Comparison of ENCODE assay signal across 9 cellular contexts in genomic region chr5:147234825-147235635, GRCh38. TPM values are rescaled to one million over a fixed set of nuclear protein-coding genes. Genes with fewer than 3 reads are reported as not detected.
A peak's percentile ranks its signal among the peaks of the same experiment; 100 is the strongest.
DNase-seq lines count a peak whose midpoint lies in the region; ATAC-seq and TF ChIP-seq lines count a peak whose summit lies in the region.
"Had no signal": no experiment of that assay in that cellular context is flagged by ENCODE, and none has a peak within 500 bp of the region (broad histone marks: within the 10 kb centered on the region; RNA-seq: fewer than 3 reads in every experiment).

Gene STK32A (plus strand): TSS chr5:147235026. CDS start chr5:147239635, 4,609 bp downstream.

- no peak within 1 kb of the TSS for H3K23ac ChIP-seq in mesenchymal stem cell (ENCODE audit: low read length in 2 of 2)

- H3K4ac ChIP-seq in mesenchymal stem cell (ENCODE audit: low read depth in 1 of 2, low read length in 2 of 2) = no peak within 1 kb of the TSS

- H3F3A ChIP-seq in GM23248 (ENCODE audit: insufficient read depth) = no peaks in the 10 kb centered on the region

- no peak for TF ChIP-seq CTCF in type B pancreatic cell (conservative IDR thresholded peaks at IDR 0.05)
- TF ChIP-seq CTCF in GM10248 (IDR thresholded peaks at IDR 0.05; ENCODE audit: control extremely low read depth, extremely low read depth, low read depth, missing control alignments) = no peak

- H2BK5ac ChIP-seq in mesenchymal stem cell (ENCODE audit: low read depth, low read length, poor library complexity, severe bottlenecking) = no peak within 1 kb of the TSS

- H3K4me3 ChIP-seq in GM23248 = peak within 1 kb of the TSS; percentile 67
- H3K4me3 ChIP-seq in endocrine pancreas (ENCODE audit: control insufficient read depth, insufficient read depth, low read length) = peak within 1 kb of the TSS; percentile 86
- peak within 1 kb of the TSS; percentile 69 to 80 for H3K4me3 ChIP-seq in mesenchymal stem cell (ENCODE audit: insufficient read depth in 1 of 2, low read depth in 1 of 2, low read length in 2 of 2)

- CTCF ChIA-PET in GM10248 (lab: Yijun Ruan, JAX) = no interaction called here

- H3K36me3 ChIP-seq in GM23248 (ENCODE audit: low read depth) = no peaks in the 10 kb centered on the region
- H3K36me3 ChIP-seq in endocrine pancreas (ENCODE audit: control insufficient read depth, insufficient read depth, low read length) = no peaks in the 10 kb centered on the region
- H3K36me3 ChIP-seq in mesenchymal stem cell (ENCODE audit: control insufficient read depth in 1 of 2, insufficient read depth in 2 of 2, low read depth in 1 of 2, low read length in 2 of 2) = no peaks in the 10 kb centered on the region

- H2BK120ac ChIP-seq in mesenchymal stem cell (ENCODE audit: low read depth, low read length) = no peak within 1 kb of the TSS

- no peaks in the 10 kb centered on the region for H3K9me2 ChIP-seq in GM23248 (ENCODE audit: insufficient read depth)

- H2BK15ac ChIP-seq in mesenchymal stem cell (ENCODE audit: low read depth, poor library complexity, severe bottlenecking) = peak within 1 kb of the TSS; percentile 54

- H4K20me1 ChIP-seq in GM23248 (ENCODE audit: insufficient read depth) = no peaks in the 10 kb centered on the region

- peak within 1 kb of the TSS; percentile 84 for H3K4me3 Mint-ChIP-seq in type B pancreatic cell
- H3K4me3 Mint-ChIP-seq: IgD-negative memory B cell had no signal

- H2AK5ac ChIP-seq in mesenchymal stem cell (ENCODE audit: low read length, severe bottlenecking) = no peak within 1 kb of the TSS

- no peaks in the 10 kb centered on the region for H3K36me3 Mint-ChIP-seq in type B pancreatic cell
- H3K36me3 Mint-ChIP-seq: IgD-negative memory B cell had no signal

- no peaks in the 10 kb centered on the region for H3K79me2 ChIP-seq in GM23248 (ENCODE audit: insufficient read depth)

- no peaks in the 10 kb centered on the region for H3K79me1 ChIP-seq in mesenchymal stem cell (replicated peaks; ENCODE audit: low read length, poor library complexity, severe bottlenecking)

- H3K9me3 ChIP-seq in GM23248 (ENCODE audit: low read depth) (no peaks in the 10 kb centered on the region), endocrine pancreas (ENCODE audit: control insufficient read depth, low read length) (no peaks in the 10 kb centered on the region), mesenchymal stem cell (ENCODE audit: control insufficient read depth, low read length) (no peaks in the 10 kb centered on the region)

- no peaks in the 10 kb centered on the region for H3K4me1 Mint-ChIP-seq in type B pancreatic cell (ENCODE audit: unreplicated experiment)

- no peak within 1 kb of the TSS for H3K27ac ChIP-seq in GM23248
- H3K27ac ChIP-seq in mesenchymal stem cell (ENCODE audit: low read length, poor library complexity, severe bottlenecking) = no peak within 1 kb of the TSS

- POLR2A ChIA-PET in GM10248 (lab: Yijun Ruan, JAX) = no interaction called here

- H3K4me2 ChIP-seq in GM23248 (ENCODE audit: unreplicated experiment) = peak within 1 kb of the TSS; percentile 86
- H3K4me2 ChIP-seq in mesenchymal stem cell (ENCODE audit: low read length, poor library complexity, severe bottlenecking) = peak within 1 kb of the TSS; percentile 99

- H4K91ac ChIP-seq in mesenchymal stem cell (ENCODE audit: low read length) = no peak within 1 kb of the TSS

- no peaks in the 10 kb centered on the region for H3K9me3 Mint-ChIP-seq in type B pancreatic cell

- peaks cover 79% of the 10 kb centered on the region for H3K27me3 Mint-ChIP-seq in type B pancreatic cell

- H3K14ac ChIP-seq in mesenchymal stem cell (ENCODE audit: low read length in 2 of 2) = peak within 1 kb of the TSS in 1 of 2 experiments; percentile 67

- in situ Hi-C loops in GM23248 (cut with MboI) = no loop called here

- no peak within 1 kb of the TSS for H4K8ac ChIP-seq in mesenchymal stem cell (ENCODE audit: low read length)

- H3K4me1 ChIP-seq in GM23248 (ENCODE audit: insufficient read depth) (no peaks in the 10 kb centered on the region; the same call in none of the 2 replicates), endocrine pancreas (ENCODE audit: control insufficient read depth, insufficient read depth, low read length) (peaks cover 4% of the 10 kb centered on the region), mesenchymal stem cell (ENCODE audit: control insufficient read depth, insufficient read depth, low read depth, low read length) (peaks cover 4% of the 10 kb centered on the region)

- WGBS in GM23248 (ENCODE audit: low coverage in 1 of 2, low lambda C conversion rate in 2 of 2, missing lambda C conversion rate in 2 of 2), 2 experiments = 2 to 5% methylated on average over 25 to 27 of the region's 28 CpGs
- WGBS in mesenchymal stem cell = under 1% methylated on average over 26 of the region's 28 CpGs

- peak; percentile 37 for DNase-seq in GM23248
- DNase-seq in NCI-H748 (lab: John Stamatoyannopoulos, UW; ENCODE audit: unreplicated experiment) = peak; percentile 93
- DNase-seq in mesenchymal stem cell = peak; percentile 19
- peak; percentile 73 for DNase-seq in type B pancreatic cell (ENCODE audit: extremely low spot score, unreplicated experiment)
- DNase-seq in GM10248 (ENCODE audit: extremely low spot score) = no peak
- no peak for DNase-seq in hippocampal formation (lab: John Stamatoyannopoulos, UW)

- peak within 1 kb of the TSS in 1 of 2 experiments; percentile 18 for H2BK12ac ChIP-seq in mesenchymal stem cell (ENCODE audit: low read length in 2 of 2)

- H3K18ac ChIP-seq in mesenchymal stem cell (ENCODE audit: low read depth in 1 of 2, low read length in 2 of 2) = no peak within 1 kb of the TSS

- H3K27ac Mint-ChIP-seq in type B pancreatic cell = no peak within 1 kb of the TSS
- H3K27ac Mint-ChIP-seq: IgD-negative memory B cell had no signal

- ATAC-seq in GM21360 (IDR thresholded peaks at IDR 0.05; ENCODE audit: unreplicated experiment) = no peak

- H2AFZ ChIP-seq in GM23248 (peak within 1 kb of the TSS; percentile 71), mesenchymal stem cell (ENCODE audit: low read depth, low read length) (peak within 1 kb of the TSS; percentile 43)

- peaks cover 40% of the 10 kb centered on the region for H3K27me3 ChIP-seq in GM23248 (replicated peaks; ENCODE audit: insufficient read depth)
- H3K27me3 ChIP-seq in endocrine pancreas (ENCODE audit: control insufficient read depth, insufficient read depth, low read length) = peaks cover 4% of the 10 kb centered on the region
- H3K27me3 ChIP-seq in mesenchymal stem cell (ENCODE audit: control insufficient read depth in 1 of 2, insufficient read depth in 1 of 2, low read length in 2 of 2) = peaks cover 28 to 32% of the 10 kb centered on the region in 2 experiments

- no peak within 1 kb of the TSS for H3K9ac ChIP-seq in GM23248
- peak within 1 kb of the TSS; percentile 33 for H3K9ac ChIP-seq in endocrine pancreas (ENCODE audit: control insufficient read depth, insufficient read depth, low read length)
- H3K9ac ChIP-seq in mesenchymal stem cell (ENCODE audit: low read length) = peak within 1 kb of the TSS; percentile 70

RNA-seq across cellular contexts. Expression of gene STK32A, which starts in this region (rescaled TPM):
- 1.3 and 1.5 TPM in 2 replicates for total RNA-seq in GM23248 (2014; rRNA removed; shearing (Covaris generic))
- polyA plus RNA-seq in GM23248 (2016; fragmentation: Nextera tagmentation; extraction: Ambion mirVana) = 0.48 and 1.3 TPM in 2 replicates
- polyA plus RNA-seq in mesenchymal stem cell (2013, experiment 1 of 2) = 0.03 TPM
- 0.03 TPM for polyA plus RNA-seq in mesenchymal stem cell (2013, experiment 2 of 2)
- total RNA-seq in type B pancreatic cell (ENCODE audit: low replicate concordance) = 2.0 and 5.3 TPM in 2 replicates
- polyA plus RNA-seq: IgD-negative memory B cell had no signal

Comparison
In these comparisons a context has a peak if more than half of its experiments do, and no peak if none do; other contexts are left out.
1. DNase-seq: peak in GM23248 (single experiment), NCI-H748 (single experiment), mesenchymal stem cell (single experiment) and type B pancreatic cell (single experiment); none in GM10248 (single experiment) and hippocampal formation (0 of 2).
2. Peak in every context shown above with its lines, with median percentiles within 50 percentile points of each other: H3K4me3 ChIP-seq.